Comparison of ENCODE assay signal across 8 cellular contexts in genomic region chr16:72124761-72125634, GRCh38. TPM values are rescaled to one million over a fixed set of nuclear protein-coding genes. Genes with fewer than 3 reads are reported as not detected.
DNase-seq lines count a peak whose midpoint lies in the region; ATAC-seq and TF ChIP-seq lines count a peak whose summit lies in the region.

No MANE protein-coding gene starts in this region.

- no TSS peak for BruUV-seq in Panc1 (replicated peaks; lab: Mats Ljungman, UMichigan)

- H3K4me3 ChIP-seq in Jurkat, Clone E6-1 (ENCODE audit: low read length) = no peak overlapping the region
- H3K4me3 ChIP-seq in Panc1 (ENCODE audit: low read depth in 2 of 2, low read length in 2 of 2) (no peak overlapping the region), neutrophil (ENCODE audit: low read depth in 1 of 2, low read length in 1 of 2) (no peak overlapping the region)

- POLR2A ChIA-PET in Panc1 (lab: Charles Lee) = no interaction called here

- peak; percentile 73 for DNase-seq in GM13977 (ENCODE audit: low spot score)
- DNase-seq in Jurkat, Clone E6-1 (ENCODE audit: low read depth, low spot score) = peak; percentile 51
- peak; percentile 27 for DNase-seq in Panc1 (ENCODE audit: low read depth, low spot score)
- peak; percentile 24 to 26 for DNase-seq in activated T-helper 1 cell treated with anti-CD3 and anti-CD28 coated beads, Interleukin-2, amount 50 U/mL, for 16 hours (ENCODE audit: low read depth in 1 of 2, low spot score in 1 of 2)
- peak; percentile 72 for DNase-seq in fibroblast of the conjunctiva (ENCODE audit: low read depth)
- peak; percentile 86 for DNase-seq in superior temporal gyrus (ENCODE audit: extremely low spot score)

- in situ Hi-C loops in GM13977 (cut with MboI; ENCODE audit: low pct_unique_long_range_greater_than_20kb, low sequenced_read_pairs, unreplicated experiment) (loop anchor here (10.0 kb wide), 1 partner anchor 340 kb away; no protein-coding TSS in a partner anchor), Panc1 (cut with HindIII; ENCODE audit: low pct_unique_long_range_greater_than_20kb, low sequenced_read_pairs) (no loop called here)

- CTCF ChIA-PET in Panc1 (lab: Charles Lee) = no interaction called here

- TF ChIP-seq CTCF in 22Rv1 (IDR thresholded peaks at IDR 0.05) (peak; percentile 88), GM13977 (IDR thresholded peaks at IDR 0.05; ENCODE audit: extremely low read depth, insufficient read depth, missing control alignments) (peak; percentile 90), Panc1 (IDR thresholded peaks at IDR 0.05) (peak; percentile 81), neutrophil (IDR thresholded peaks at IDR 0.05) (peak; percentile 75)

- peak; percentile 95 for ATAC-seq in Panc1

- no peaks in the 10 kb centered on the region for H3K9me3 ChIP-seq in Panc1 (ENCODE audit: control insufficient read depth, insufficient read depth, low read depth, low read length)
- H3K9me3 ChIP-seq in neutrophil = no peaks in the 10 kb centered on the region

- H3K27ac ChIP-seq in 22Rv1 (no peak overlapping the region), Panc1 (ENCODE audit: low read length) (no peak overlapping the region), neutrophil (no peak overlapping the region)

- intact Hi-C loops in Panc1 (cut with micrococcal nuclease; ENCODE audit: unreplicated experiment) = loop anchor here (5.0 kb wide), 1 partner anchor 342 kb away; no protein-coding TSS in a partner anchor

- 0 out of 2 replicates have a peak, but pooled peaks cover 2% of the 10 kb centered on the region for H3K27me3 ChIP-seq in Panc1 (ENCODE audit: control insufficient read depth, insufficient read depth, low read length)
- H3K27me3 ChIP-seq in neutrophil = no peaks in the 10 kb centered on the region

- H3K36me3 ChIP-seq in Panc1 (ENCODE audit: control insufficient read depth, insufficient read depth, low read length) (no peaks in the 10 kb centered on the region), neutrophil (no peaks in the 10 kb centered on the region)

- H3K4me1 ChIP-seq in Panc1 (ENCODE audit: control insufficient read depth, insufficient read depth, low read length) (no peaks in the 10 kb centered on the region), neutrophil (ENCODE audit: control insufficient read depth in 1 of 2, insufficient read depth in 1 of 2, low read depth in 1 of 2, low read length in 1 of 2) (no peaks in the 10 kb centered on the region)

RNA-seq across cellular contexts. Expression of gene DHX38, which starts 31.4 kb away (rescaled TPM):
- 81.4 TPM for polyA plus RNA-seq in Jurkat, Clone E6-1 (2012; ENCODE audit: insufficient read depth, insufficient read length)
- total RNA-seq in Panc1 (2021; ENCODE audit: unreplicated experiment) = 45.5 TPM
- 49.9 TPM for polyA plus RNA-seq in Panc1 (2012; ENCODE audit: insufficient read length)

RNA-seq across cellular contexts. Expression of gene TXNL4B, which starts 31.6 kb away (rescaled TPM):
- polyA plus RNA-seq in Jurkat, Clone E6-1 (2012; ENCODE audit: insufficient read depth, insufficient read length) = 18.9 TPM
- 7.7 TPM for total RNA-seq in Panc1 (2021; ENCODE audit: unreplicated experiment)
- 3.5 TPM for polyA plus RNA-seq in Panc1 (2012; ENCODE audit: insufficient read length)

RNA-seq across cellular contexts. Expression of gene PMFBP1, which starts 47.0 kb away (rescaled TPM):
- polyA plus RNA-seq in Jurkat, Clone E6-1 (2012; ENCODE audit: insufficient read depth, insufficient read length) = 4.4 TPM
- total RNA-seq in Panc1 (2021; ENCODE audit: unreplicated experiment) = 0.10 TPM
- polyA plus RNA-seq in Panc1 (2012; ENCODE audit: insufficient read length) = 0.45 TPM

Comparison
In these comparisons a context has a peak if more than half of its experiments do, and no peak if none do; other contexts are left out.
1. DNase-seq: peak in every context shown above with its lines; median percentile 86 in superior temporal gyrus; 73 in GM13977; 72 in fibroblast of the conjunctiva; 51 in Jurkat, Clone E6-1; 27 in Panc1; 25 in activated T-helper 1 cell treated with anti-CD3 and anti-CD28 coated beads, Interleukin-2, amount 50 U/mL, for 16 hours.